1 cellular context compared by ENCODE assay signal in genomic region chr12:15590180-15590826, GRCh38.
TF ChIP-seq lines count a peak whose summit lies in the region.

No MANE protein-coding gene starts in this region.

TF ChIP-seq in GM23338, 12 proteins besides CTCF, POLR2A, EP300 and RAD21 (continued from another document):
- no peak for TF ChIP-seq EZH2phosphoT487 (IDR thresholded peaks at IDR 0.05; ENCODE audit: unreplicated experiment)
